22 cellular contexts compared by ENCODE assay signal in the genomic region with DNA sequence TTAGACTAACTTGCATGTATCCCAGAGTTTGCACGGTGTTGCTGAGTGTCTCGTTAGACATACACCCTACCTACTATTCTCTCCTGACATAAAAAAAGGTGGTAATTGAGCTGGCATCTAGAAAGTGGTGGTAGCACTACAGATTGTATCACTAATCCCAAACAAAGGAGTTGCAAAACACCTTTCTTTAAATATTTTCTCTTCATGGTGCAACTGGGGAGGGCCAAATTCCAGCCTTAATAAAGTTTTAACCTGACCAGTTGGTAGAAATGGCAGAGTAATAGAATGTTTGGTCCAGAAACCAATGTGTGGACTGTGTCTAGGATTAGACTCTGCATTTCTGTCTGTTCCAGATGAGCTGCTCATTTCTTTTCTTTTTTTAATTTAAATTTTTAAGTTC.
"Had no signal": no experiment of that assay in that cellular context is flagged by ENCODE, and none has a peak within 500 bp of the region (broad histone marks: within the 10 kb centered on the region; RNA-seq: fewer than 3 reads in every experiment).

No MANE protein-coding gene starts in this region.

- H3K27me3 ChIP-seq: pancreas, thyroid gland, upper lobe of right lung had no signal

- H3K4me3 ChIP-seq: coronary artery, mucosa of descending colon, pancreas, thyroid gland, upper lobe of right lung had no signal

- H3K36me3 Mint-ChIP-seq: activated naive CD8-positive, alpha-beta T cell treated with anti-CD3 and anti-CD28 coated beads for 36 hours; immature natural killer cell; memory B cell; stimulated activated naive B cell treated with anti-CD40 and anti-IgM and Interleukin-4, amounts not matched to agents 10 μg/mL and 1 μg/mL and 100 μg/mL, for 72 hours had no signal

- H3K36me3 ChIP-seq: pancreas, thyroid gland, upper lobe of right lung had no signal

- H3K27me3 Mint-ChIP-seq: stimulated activated naive B cell treated with anti-CD40 and anti-IgM and Interleukin-4, amounts not matched to agents 10 μg/mL and 1 μg/mL and 100 μg/mL, for 72 hours had no signal

- DNase-seq: activated B cell treated with CpG ODN at 0.5 μM for 24 hours; activated CD4-positive, alpha-beta T cell treated with anti-CD3 and anti-CD28 coated beads for 4 hours; activated CD4-positive, alpha-beta T cell treated with anti-CD3 and anti-CD28 coated beads, Interleukin-2, amount 50 U/mL, for 48 hours; activated CD8-positive, alpha-beta memory T cell treated with anti-CD3 and anti-CD28 coated beads, Interleukin-2, amount 50 U/mL, for 48 hours; activated naive CD4-positive, alpha-beta T cell treated with Interleukin-2 at 50 U/mL for 16 hours; activated naive CD8-positive, alpha-beta T cell treated with anti-CD3 and anti-CD28 coated beads for 36 hours; activated T-cell treated with anti-CD3 and anti-CD28 coated beads, Interleukin-2, amount 50 U/mL, for 4 hours; immature natural killer cell; left ventricle myocardium superior; mucosa of descending colon; nephron progenitor cell; pancreas; retina; stimulated activated CD4-positive, alpha-beta T cell treated with anti-CD3 and anti-CD28 coated beads, Interleukin-2, amount 100 ng/mL, for 48 hours; stimulated activated CD8-positive, alpha-beta memory T cell treated with anti-CD3 and anti-CD28 coated beads, Interleukin-4, amount 100 ng/mL, for 48 hours; stimulated activated naive B cell treated with anti-CD40 and anti-IgM and Interleukin-4, amounts not matched to agents 10 μg/mL and 1 μg/mL and 100 μg/mL, for 72 hours; T-helper 1 cell; thyroid gland; upper lobe of right lung had no signal

- H3K27ac ChIP-seq: coronary artery, pancreas, upper lobe of right lung had no signal

- H3K27ac Mint-ChIP-seq: activated B cell treated with CpG ODN at 0.5 μM for 24 hours; activated naive CD8-positive, alpha-beta T cell treated with anti-CD3 and anti-CD28 coated beads for 36 hours; activated T-helper 2 cell treated with anti-CD3 and anti-CD28 coated beads, Interferon-gamma antibody, Interleukin-2, Interleukin-4, amounts not matched to agents 10 μg/mL and 5 μg/mL and 100 μg/mL, durations not matched to agents 14 hours and 24 hours and 36 hours; immature natural killer cell; memory B cell; nephron progenitor cell; stimulated activated naive B cell treated with anti-CD40 and anti-IgM and Interleukin-4, amounts not matched to agents 10 μg/mL and 1 μg/mL and 100 μg/mL, for 72 hours had no signal

- H3K4me3 Mint-ChIP-seq: activated B cell treated with CpG ODN at 0.5 μM for 24 hours; activated naive CD8-positive, alpha-beta T cell treated with anti-CD3 and anti-CD28 coated beads for 36 hours; activated T-cell treated with anti-CD3 and anti-CD28 coated beads, Interleukin-2, amount 50 U/mL, for 4 hours; immature natural killer cell; memory B cell; nephron progenitor cell; stimulated activated naive B cell treated with anti-CD40 and anti-IgM and Interleukin-4, amounts not matched to agents 10 μg/mL and 1 μg/mL and 100 μg/mL, for 72 hours had no signal

- ATAC-seq: activated T-cell treated with anti-CD3 and anti-CD28 coated beads, Interleukin-2, amount 50 U/mL, for 4 hours; left ventricle myocardium superior; mucosa of descending colon; pancreas; stimulated activated naive B cell treated with anti-CD40 and anti-IgM and Interleukin-4, amounts not matched to agents 10 μg/mL and 1 μg/mL and 100 μg/mL, for 72 hours; upper lobe of right lung had no signal

- H3K9me3 Mint-ChIP-seq: activated B cell treated with CpG ODN at 0.5 μM for 24 hours; activated naive CD8-positive, alpha-beta T cell treated with anti-CD3 and anti-CD28 coated beads for 36 hours; activated T-cell treated with anti-CD3 and anti-CD28 coated beads, Interleukin-2, amount 50 U/mL, for 4 hours; activated T-helper 2 cell treated with anti-CD3 and anti-CD28 coated beads, Interferon-gamma antibody, Interleukin-2, Interleukin-4, amounts not matched to agents 10 μg/mL and 5 μg/mL and 100 μg/mL, durations not matched to agents 14 hours and 24 hours and 36 hours; memory B cell; nephron progenitor cell; stimulated activated naive B cell treated with anti-CD40 and anti-IgM and Interleukin-4, amounts not matched to agents 10 μg/mL and 1 μg/mL and 100 μg/mL, for 72 hours had no signal

- H3K9me3 ChIP-seq: mucosa of descending colon, pancreas, thyroid gland, upper lobe of right lung had no signal

- H3K4me1 Mint-ChIP-seq: activated B cell treated with CpG ODN at 0.5 μM for 24 hours; immature natural killer cell; memory B cell; stimulated activated naive B cell treated with anti-CD40 and anti-IgM and Interleukin-4, amounts not matched to agents 10 μg/mL and 1 μg/mL and 100 μg/mL, for 72 hours had no signal
